ENCODE assay signal across 21 cellular contexts in the genomic region with DNA sequence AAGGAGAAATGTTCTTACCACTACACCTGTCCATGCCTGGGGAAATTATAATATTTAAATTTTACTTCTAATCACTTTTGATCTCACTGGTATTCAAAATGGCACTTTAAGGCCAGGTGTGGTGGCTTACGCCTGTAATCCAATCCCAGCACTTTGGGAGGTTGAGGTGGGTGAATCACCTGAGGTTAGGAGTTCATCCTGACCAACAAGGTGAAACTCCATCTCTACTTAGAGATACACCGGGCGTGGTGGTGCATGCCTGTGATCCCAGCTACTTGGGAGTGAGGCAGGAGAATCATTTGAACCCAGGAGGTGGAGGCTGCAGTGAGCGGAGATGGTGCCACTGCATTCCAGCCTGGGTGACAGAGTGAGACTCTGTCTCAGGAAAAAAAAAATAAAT.
DNase-seq lines count a peak whose midpoint lies in the region; ATAC-seq and TF ChIP-seq lines count a peak whose summit lies in the region.
"Had no signal": no experiment of that assay in that cellular context is flagged by ENCODE, and none has a peak within 500 bp of the region (broad histone marks: within the 10 kb centered on the region; RNA-seq: fewer than 3 reads in every experiment).

No MANE protein-coding gene starts in this region.

- H3K36me3 ChIP-seq in breast epithelium (no peaks in the 10 kb centered on the region), upper lobe of left lung (peaks cover 5 to 96% (median 45%) of the 10 kb centered on the region in 4 donors)

- BruUV-seq in MCF 10A (replicated peaks; lab: Mats Ljungman, UMichigan), result no TSS peak

- TF ChIP-seq CTCF in MCF 10A (IDR thresholded peaks at IDR 0.05; ENCODE audit: unreplicated experiment) (no peak), breast epithelium (IDR thresholded peaks at IDR 0.05) (no peak), foreskin keratinocyte (conservative IDR thresholded peaks at IDR 0.05) (no peak), upper lobe of left lung (IDR thresholded peaks at IDR 0.05) (no peak)

- H3K9me3 Mint-ChIP-seq in MCF 10A (ENCODE audit: unreplicated experiment), result no peaks in the 10 kb centered on the region
- H3K9me3 Mint-ChIP-seq in activated T-helper 1 cell treated with anti-CD3 and anti-CD28 coated beads, Interleukin-12 subunit alpha, Interleukin-12 subunit beta, Interleukin-2, Interleukin-4 antibody, amounts not matched to agents 30 ng/mL and 10 ng/mL and 1 ng/mL, durations not matched to agents 14 hours and 24 hours and 36 hours, result no peaks in the 10 kb centered on the region
- no peaks in the 10 kb centered on the region for H3K9me3 Mint-ChIP-seq in activated T-cell treated with anti-CD3 and anti-CD28 coated beads, Interleukin-2, amount 50 U/mL, for 4 hours
- H3K9me3 Mint-ChIP-seq: CD8-positive, alpha-beta memory T cell had no signal

- TF ChIP-seq EP300 in upper lobe of left lung (IDR thresholded peaks at IDR 0.05), result no peak

- H3K27ac ChIP-seq in breast epithelium, result no peak overlapping the region
- H3K27ac ChIP-seq in foreskin keratinocyte, result no peak overlapping the region
- peak overlapping the region in 3 of 4 donors; percentile 37 to 61 (median 42) for H3K27ac ChIP-seq in upper lobe of left lung
- H3K27ac ChIP-seq: BLaER1, HL-60, SJSA1 had no signal

- H3K4me1 ChIP-seq in breast epithelium, result no peaks in the 10 kb centered on the region
- H3K4me1 ChIP-seq in foreskin keratinocyte, result peaks cover 13% of the 10 kb centered on the region
- H3K4me1 ChIP-seq in upper lobe of left lung, result peaks cover 1 to 16% (median 5%) of the 10 kb centered on the region in 4 donors
- H3K4me1 ChIP-seq: HAP-1 had no signal

- peaks cover 13% of the 10 kb centered on the region for H3K4me1 Mint-ChIP-seq in MCF 10A (ENCODE audit: insufficient read depth, unreplicated experiment)
- peaks cover 22% of the 10 kb centered on the region for H3K4me1 Mint-ChIP-seq in activated T-helper 1 cell treated with anti-CD3 and anti-CD28 coated beads, Interleukin-12 subunit alpha, Interleukin-12 subunit beta, Interleukin-2, Interleukin-4 antibody, amounts not matched to agents 30 ng/mL and 10 ng/mL and 1 ng/mL, durations not matched to agents 14 hours and 24 hours and 36 hours (ENCODE audit: low read depth)
- peaks cover 27% of the 10 kb centered on the region for H3K4me1 Mint-ChIP-seq in activated T-cell treated with anti-CD3 and anti-CD28 coated beads, Interleukin-2, amount 50 U/mL, for 4 hours (ENCODE audit: low read depth)

- 86 to 99% methylated on average over 4 of the region's 4 CpGs for WGBS in upper lobe of left lung, 2 donors

- H3K9me3 ChIP-seq in breast epithelium (no peaks in the 10 kb centered on the region), upper lobe of left lung (no peaks in the 10 kb centered on the region)
- H3K9me3 ChIP-seq: HAP-1, SJSA1 had no signal

- H3K4me3 ChIP-seq in breast epithelium (no peak overlapping the region), upper lobe of left lung (no peak overlapping the region)
- H3K4me3 ChIP-seq: BLaER1, HAP-1, SJSA1 had no signal

- H3K4me3 Mint-ChIP-seq in MCF 10A (ENCODE audit: unreplicated experiment), result no peak overlapping the region
- no peak overlapping the region for H3K4me3 Mint-ChIP-seq in activated T-helper 1 cell treated with anti-CD3 and anti-CD28 coated beads, Interleukin-12 subunit alpha, Interleukin-12 subunit beta, Interleukin-2, Interleukin-4 antibody, amounts not matched to agents 30 ng/mL and 10 ng/mL and 1 ng/mL, durations not matched to agents 14 hours and 24 hours and 36 hours
- H3K4me3 Mint-ChIP-seq in activated T-cell treated with anti-CD3 and anti-CD28 coated beads, Interleukin-2, amount 50 U/mL, for 4 hours, result no peak overlapping the region
- H3K4me3 Mint-ChIP-seq: CD8-positive, alpha-beta memory T cell had no signal

- no peak overlapping the region for H3K27ac Mint-ChIP-seq in MCF 10A (ENCODE audit: low read depth, unreplicated experiment)
- peak overlapping the region; percentile 18 for H3K27ac Mint-ChIP-seq in activated T-helper 1 cell treated with anti-CD3 and anti-CD28 coated beads, Interleukin-12 subunit alpha, Interleukin-12 subunit beta, Interleukin-2, Interleukin-4 antibody, amounts not matched to agents 30 ng/mL and 10 ng/mL and 1 ng/mL, durations not matched to agents 14 hours and 24 hours and 36 hours
- H3K27ac Mint-ChIP-seq: CD8-positive, alpha-beta memory T cell had no signal

- intact Hi-C loops in MCF 10A (cut with micrococcal nuclease) (no loop called here), breast epithelium (cut with DNase I; ENCODE audit: low total_unique reads) (no loop called here)
- intact Hi-C loops in activated T-helper 1 cell treated with anti-CD3 and anti-CD28 coated beads, Interleukin-12 subunit alpha, Interleukin-12 subunit beta, Interleukin-2, Interleukin-4 antibody, amounts not matched to agents 30 ng/mL and 10 ng/mL and 1 ng/mL, durations not matched to agents 14 hours and 24 hours and 36 hours (cut with micrococcal nuclease), result no loop called here

- peaks cover 30% of the 10 kb centered on the region for H3K36me3 Mint-ChIP-seq in MCF 10A (ENCODE audit: insufficient read depth, unreplicated experiment)
- H3K36me3 Mint-ChIP-seq in activated T-helper 1 cell treated with anti-CD3 and anti-CD28 coated beads, Interleukin-12 subunit alpha, Interleukin-12 subunit beta, Interleukin-2, Interleukin-4 antibody, amounts not matched to agents 30 ng/mL and 10 ng/mL and 1 ng/mL, durations not matched to agents 14 hours and 24 hours and 36 hours (ENCODE audit: low read depth), result peaks cover 44% of the 10 kb centered on the region
- H3K36me3 Mint-ChIP-seq in activated T-cell treated with anti-CD3 and anti-CD28 coated beads, Interleukin-2, amount 50 U/mL, for 4 hours (ENCODE audit: insufficient read depth), result peaks cover 52% of the 10 kb centered on the region

- DNase-seq in MCF 10A (ENCODE audit: unreplicated experiment), result peak; percentile 30
- DNase-seq in breast epithelium (ENCODE audit: low spot score in 2 of 2), result no peak
- no peak for DNase-seq in activated T-helper 1 cell treated with anti-CD3 and anti-CD28 coated beads, Interleukin-12 subunit alpha, Interleukin-12 subunit beta, Interleukin-2, Interleukin-4 antibody, amounts not matched to agents 30 ng/mL and 10 ng/mL and 1 ng/mL, durations not matched to agents 14 hours and 24 hours and 36 hours (ENCODE audit: low spot score)
- DNase-seq in foreskin keratinocyte, result peak in 1 of 2 donors; percentile 69
- DNase-seq in upper lobe of left lung, result no peak
- no peak for DNase-seq in middle frontal gyrus (ENCODE audit: extremely low spot score, low spot score)
- no peak for DNase-seq in activated T-cell treated with anti-CD3 and anti-CD28 coated beads, Interleukin-2, amount 50 U/mL, for 4 hours
- DNase-seq in NCI-H1694 (lab: John Stamatoyannopoulos, UW), result no peak
- DNase-seq: CD8-positive, alpha-beta memory T cell; DMS 273 treated with DMSO at 0.1 percent for 48 hours; GDM1; NCI-H1417 treated with DMSO at 0.1 percent for 48 hours; NCI-H2029; NCI-H226; NCI-H69; NK-92 treated with Interleukin-12 subunit alpha and Interleukin-12 subunit beta, amount 100 ng/mL, for 24 hours; OCI-M1 had no signal

- CTCF ChIA-PET in MCF 10A (lab: Yijun Ruan, JAX), result interaction anchor here (0.7 to 6.1 kb wide), 7 partner anchors 9 to 201 kb away, joined by 3 to 42 read pairs (median 4); no protein-coding TSS in a partner anchor

- peak; percentile 79 for ATAC-seq in foreskin keratinocyte
- ATAC-seq in upper lobe of left lung (ENCODE audit: low FRiP score in 2 of 2), result no peak
- no peak for ATAC-seq in activated T-cell treated with anti-CD3 and anti-CD28 coated beads, Interleukin-2, amount 50 U/mL, for 4 hours

- TF ChIP-seq POLR2A in breast epithelium (IDR thresholded peaks at IDR 0.05) (no peak), upper lobe of left lung (IDR thresholded peaks at IDR 0.05) (no peak)

- H3K27me3 Mint-ChIP-seq in MCF 10A (ENCODE audit: insufficient read depth, unreplicated experiment), result no peaks in the 10 kb centered on the region
- no peaks in the 10 kb centered on the region for H3K27me3 Mint-ChIP-seq in activated T-helper 1 cell treated with anti-CD3 and anti-CD28 coated beads, Interleukin-12 subunit alpha, Interleukin-12 subunit beta, Interleukin-2, Interleukin-4 antibody, amounts not matched to agents 30 ng/mL and 10 ng/mL and 1 ng/mL, durations not matched to agents 14 hours and 24 hours and 36 hours (ENCODE audit: insufficient read depth)
- no peaks in the 10 kb centered on the region for H3K27me3 Mint-ChIP-seq in activated T-cell treated with anti-CD3 and anti-CD28 coated beads, Interleukin-2, amount 50 U/mL, for 4 hours (ENCODE audit: low read depth)

- no peaks in the 10 kb centered on the region for H3K27me3 ChIP-seq in breast epithelium
- no peaks in the 10 kb centered on the region for H3K27me3 ChIP-seq in foreskin keratinocyte
- H3K27me3 ChIP-seq in upper lobe of left lung, result no peaks in the 10 kb centered on the region
- H3K27me3 ChIP-seq: BLaER1, SJSA1 had no signal

- POLR2A ChIA-PET in MCF 10A (lab: Yijun Ruan, JAX), result interaction anchor here (1.0 to 2.8 kb wide), 5 partner anchors 10 to 79 kb away, joined by 3 to 10 read pairs (median 4); no protein-coding TSS in a partner anchor

Comparison
In these comparisons a context has a peak if more than half of its experiments do, and no peak if none do; other contexts are left out.
1. H3K27ac ChIP-seq: peak in upper lobe of left lung (3 of 4); none in breast epithelium (0 of 2) and foreskin keratinocyte (single experiment).